Comparison of ENCODE assay signal across 1 cellular context in genomic region chr1:198669771-198670170, GRCh38.
TF ChIP-seq lines count a peak whose summit lies in the region.

No MANE protein-coding gene starts in this region.

TF ChIP-seq in A549, 52 proteins besides CTCF, POLR2A, EP300 and RAD21 (continued from another document):
- TF ChIP-seq ATOH8 (CRISPR knock-in tag; IDR thresholded peaks at IDR 0.05; ENCODE audit: low read depth) (no peak), HDAC2 (IDR thresholded peaks at IDR 0.05) (no peak), HOXA7 (CRISPR knock-in tag; IDR thresholded peaks at IDR 0.05) (no peak), ZSCAN20 (CRISPR knock-in tag; IDR thresholded peaks at IDR 0.05) (no peak), MAZ (IDR thresholded peaks at IDR 0.05; ENCODE audit: borderline replicate concordance, low read depth, low read length) (no peak), HOXB13 (CRISPR knock-in tag; IDR thresholded peaks at IDR 0.05; ENCODE audit: low read depth) (no peak), GATA3 (IDR thresholded peaks at IDR 0.05; ENCODE audit: borderline replicate concordance) (no peak), HOXB5 (CRISPR knock-in tag; IDR thresholded peaks at IDR 0.05) (no peak), CBX8 (IDR thresholded peaks at IDR 0.05) (no peak)
